Comparison of ENCODE assay signal across 15 cellular contexts in genomic region chr13:68727788-68728187, GRCh38.
"Had no signal": no experiment of that assay in that cellular context is flagged by ENCODE, and none has a peak within 500 bp of the region (broad histone marks: within the 10 kb centered on the region; RNA-seq: fewer than 3 reads in every experiment).

No MANE protein-coding gene starts in this region.

- H3K36me3 ChIP-seq: breast epithelium, prostate gland, tibial nerve had no signal

- ATAC-seq: right cardiac atrium; stimulated activated naive B cell treated with anti-CD40 and anti-IgM and Interleukin-4, amounts not matched to agents 10 μg/mL and 1 μg/mL and 100 μg/mL, for 72 hours had no signal

- H3K4me1 Mint-ChIP-seq: nephron; stimulated activated naive B cell treated with anti-CD40 and anti-IgM and Interleukin-4, amounts not matched to agents 10 μg/mL and 1 μg/mL and 100 μg/mL, for 72 hours had no signal

- H3K9me3 Mint-ChIP-seq: nephron had no signal

- H3K9me3 ChIP-seq: breast epithelium, prostate gland, tibial nerve had no signal

- H3K36me3 Mint-ChIP-seq: stimulated activated naive B cell treated with anti-CD40 and anti-IgM and Interleukin-4, amounts not matched to agents 10 μg/mL and 1 μg/mL and 100 μg/mL, for 72 hours had no signal

- H3K27ac Mint-ChIP-seq: nephron; stimulated activated naive B cell treated with anti-CD40 and anti-IgM and Interleukin-4, amounts not matched to agents 10 μg/mL and 1 μg/mL and 100 μg/mL, for 72 hours had no signal

- H3K27ac ChIP-seq: breast epithelium, epithelial cell of prostate, prostate gland, skin epidermis, tibial nerve had no signal

- H3K27me3 ChIP-seq: breast epithelium, tibial nerve had no signal

- DNase-seq: activated CD4-positive, alpha-beta T cell treated with anti-CD3 and anti-CD28 coated beads for 1 hour; activated CD4-positive, alpha-beta T cell treated with anti-CD3 and anti-CD28 coated beads, Interleukin-2, amount 50 U/mL, for 4 hours; activated naive CD4-positive, alpha-beta T cell treated with Interleukin-2 at 50 U/mL for 16 hours; activated T-cell treated with anti-CD3 and anti-CD28 coated beads for 4 hours; foreskin melanocyte; right cardiac atrium; stimulated activated CD4-positive, alpha-beta T cell treated with anti-CD3 and anti-CD28 coated beads, Interleukin-15, amount 100 ng/mL, for 24 hours; stimulated activated CD4-positive, alpha-beta T cell treated with anti-CD3 and anti-CD28 coated beads, Interleukin-4, amount 100 ng/mL, for 1 hour; stimulated activated naive B cell treated with anti-CD40 and anti-IgM and Interleukin-4, amounts not matched to agents 10 μg/mL and 1 μg/mL and 100 μg/mL, for 72 hours had no signal

- H3K4me1 ChIP-seq: breast epithelium, prostate gland, tibial nerve had no signal

- H3K27me3 Mint-ChIP-seq: stimulated activated naive B cell treated with anti-CD40 and anti-IgM and Interleukin-4, amounts not matched to agents 10 μg/mL and 1 μg/mL and 100 μg/mL, for 72 hours had no signal

- H3K4me3 Mint-ChIP-seq: nephron; stimulated activated naive B cell treated with anti-CD40 and anti-IgM and Interleukin-4, amounts not matched to agents 10 μg/mL and 1 μg/mL and 100 μg/mL, for 72 hours had no signal

- H3K4me3 ChIP-seq: breast epithelium, prostate gland, skin epidermis, tibial nerve had no signal
